ENCODE assay signal across 7 cellular contexts in the genomic region with DNA sequence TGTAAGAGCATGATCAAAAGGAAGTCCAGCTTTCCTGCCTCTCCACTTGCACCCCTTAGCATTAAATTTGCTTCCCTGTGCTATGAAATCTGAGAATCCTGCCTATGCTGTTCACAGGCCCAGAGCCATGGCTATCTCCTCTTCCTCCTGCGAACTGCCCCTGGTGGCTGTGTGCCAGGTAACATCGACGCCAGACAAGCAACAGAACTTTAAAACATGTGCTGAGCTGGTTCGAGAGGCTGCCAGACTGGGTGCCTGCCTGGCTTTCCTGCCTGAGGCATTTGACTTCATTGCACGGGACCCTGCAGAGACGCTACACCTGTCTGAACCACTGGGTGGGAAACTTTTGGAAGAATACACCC. TPM values are rescaled to one million over a fixed set of nuclear protein-coding genes. Genes with fewer than 3 reads are reported as not detected.
DNase-seq lines count a peak whose midpoint lies in the region; ATAC-seq and TF ChIP-seq lines count a peak whose summit lies in the region.

No MANE protein-coding gene starts in this region.

- ATAC-seq in activated B cell treated with CpG ODN at 0.5 μM for 24 hours (ENCODE audit: low read depth): no peak
- peak in 3 of 4 donors; percentile 4 to 7 (median 5) for ATAC-seq in psoas muscle
- ATAC-seq in GM21447 (IDR thresholded peaks at IDR 0.05; ENCODE audit: unreplicated experiment): no peak
- no peak for ATAC-seq in GM19023 (IDR thresholded peaks at IDR 0.05; ENCODE audit: unreplicated experiment)

- H3K4me1 Mint-ChIP-seq in HFFc6 (ENCODE audit: low read depth) (peaks cover 54% of the 10 kb centered on the region), activated B cell treated with CpG ODN at 0.5 μM for 24 hours (peaks cover 78% of the 10 kb centered on the region)

- H3K4me3 Mint-ChIP-seq in HFFc6 (peak overlapping the region; percentile 97), activated B cell treated with CpG ODN at 0.5 μM for 24 hours (peak overlapping the region; percentile 92)

- H3K36me3 ChIP-seq in psoas muscle (ENCODE audit: insufficient read depth in 1 of 2, low read depth in 1 of 2): peaks cover 0 to 47% of the 10 kb centered on the region in 2 donors

- H3K4me3 ChIP-seq in foreskin fibroblast (ENCODE audit: low read depth in 1 of 2, low read length in 2 of 2) (peak overlapping the region; percentile 100), psoas muscle (peak overlapping the region; percentile 83)

- no peaks in the 10 kb centered on the region for H3K9me3 ChIP-seq in psoas muscle

- peak overlapping the region; percentile 97 for H3K27ac ChIP-seq in psoas muscle

- POLR2A ChIA-PET in activated B cell treated with CpG ODN at 0.5 μM for 24 hours (lab: Charles Lee): interaction anchor here (0.6 to 3.7 kb wide), 4 partner anchors 13 to 186 kb away, joined by 4 to 43 read pairs (median 18); partner anchors contain the start of genes DEDD and KLHDC9

- 10 to 16% (median 12%) methylated on average over 6 of the region's 6 CpGs for WGBS in psoas muscle, 3 donors

- H3K27me3 Mint-ChIP-seq in HFFc6 (ENCODE audit: insufficient read depth) (no peaks in the 10 kb centered on the region; the same call in 1 of the 2 replicates), activated B cell treated with CpG ODN at 0.5 μM for 24 hours (no peaks in the 10 kb centered on the region)

- intact Hi-C loops in activated B cell treated with CpG ODN at 0.5 μM for 24 hours (cut with micrococcal nuclease): loop anchor here (2.0 kb wide), 2 partner anchors 40 to 74 kb away; partner anchors contain the start of genes USF1 and USP21
- intact Hi-C loops in psoas muscle (cut with DNase I): no loop called here
- intact Hi-C loops in posterior vena cava (cut with DNase I): no loop called here

- CTCF ChIA-PET in activated B cell treated with CpG ODN at 0.5 μM for 24 hours (lab: Charles Lee): no interaction called here

- no peaks in the 10 kb centered on the region for H3K27me3 ChIP-seq in psoas muscle (ENCODE audit: insufficient read depth in 3 of 3, low read length in 2 of 3)

- H3K9me3 Mint-ChIP-seq in HFFc6 (no peaks in the 10 kb centered on the region), activated B cell treated with CpG ODN at 0.5 μM for 24 hours (no peaks in the 10 kb centered on the region)

- no peak for TF ChIP-seq CTCF in HFFc6 (IDR thresholded peaks at IDR 0.05)
- no peak for TF ChIP-seq CTCF in activated B cell treated with CpG ODN at 0.5 μM for 24 hours (IDR thresholded peaks at IDR 0.05)
- TF ChIP-seq CTCF in foreskin fibroblast (IDR thresholded peaks at IDR 0.05; ENCODE audit: low read depth, low read length): no peak
- no peak for TF ChIP-seq CTCF in psoas muscle (IDR thresholded peaks at IDR 0.05)

- no peak for DNase-seq in HFFc6
- no peak for DNase-seq in activated B cell treated with CpG ODN at 0.5 μM for 24 hours
- DNase-seq in foreskin fibroblast: peak in 1 of 2 donors; percentile 49
- DNase-seq in psoas muscle: peak; percentile 56 to 64
- DNase-seq in posterior vena cava (ENCODE audit: low spot score): no peak

- peaks cover 45% of the 10 kb centered on the region for H3K4me1 ChIP-seq in psoas muscle

- H3K36me3 Mint-ChIP-seq in HFFc6 (ENCODE audit: low read depth) (peaks cover 15% of the 10 kb centered on the region; the same call in 1 of the 2 replicates), activated B cell treated with CpG ODN at 0.5 μM for 24 hours (ENCODE audit: low read depth) (peaks cover 63% of the 10 kb centered on the region)

- H3K27ac Mint-ChIP-seq in HFFc6 (peak overlapping the region; percentile 98), activated B cell treated with CpG ODN at 0.5 μM for 24 hours (peak overlapping the region; percentile 89)

RNA-seq across cellular contexts. Expression of gene NIT1, which starts 1.1 kb away (rescaled TPM):
- 10 to 100 TPM; 26.2 to 35.1 (median 32.5) TPM for total RNA-seq in HFFc6 (2021; fragmentation: NEBNext Ultra II Directional; extraction: Animal tissue kit (Norgen Biotek cat#: 25700))
- 40.5 and 43.9 TPM in 2 replicates for total RNA-seq in activated B cell treated with CpG ODN at 0.5 μM for 24 hours
- 10 to 100 TPM; 20.1 to 43.8 (median 28.5) TPM for total RNA-seq in psoas muscle
- 10 to 100 TPM; 24.0 to 39.9 (median 30.7) TPM for polyA plus RNA-seq in psoas muscle
- 10 to 100 TPM; 23.7 to 29.6 TPM for total RNA-seq in posterior vena cava

RNA-seq across cellular contexts. Expression of gene PFDN2, which starts 1.2 kb away (rescaled TPM):
- 100 to 1,000 TPM in 2 of 6 experiments, 10 to 100 TPM in 4; 77.4 to 114 (median 92.8) TPM for total RNA-seq in HFFc6 (2021; fragmentation: NEBNext Ultra II Directional; extraction: Animal tissue kit (Norgen Biotek cat#: 25700))
- total RNA-seq in activated B cell treated with CpG ODN at 0.5 μM for 24 hours: 43.8 and 67.9 TPM in 2 replicates
- 100 to 1,000 TPM in 3 of 4 donors, 10 to 100 TPM in 1; 60.2 to 144 (median 124) TPM for total RNA-seq in psoas muscle
- 100 to 1,000 TPM; 191 to 759 (median 235) TPM for polyA plus RNA-seq in psoas muscle
- 10 to 100 TPM; 35.8 to 43.6 TPM for total RNA-seq in posterior vena cava

RNA-seq across cellular contexts. Expression of gene DEDD, which starts 13.5 kb away (rescaled TPM):
- total RNA-seq in HFFc6 (2021; fragmentation: NEBNext Ultra II Directional; extraction: Animal tissue kit (Norgen Biotek cat#: 25700)): 10 to 100 TPM; 29.8 to 39.2 (median 36.0) TPM
- total RNA-seq in activated B cell treated with CpG ODN at 0.5 μM for 24 hours (39.5 and 40.5 TPM in 2 replicates), psoas muscle (10 to 100 TPM; 30.4 to 70.8 (median 51.5) TPM), posterior vena cava (10 to 100 TPM; 32.1 to 35.8 TPM)
- polyA plus RNA-seq in psoas muscle: 10 to 100 TPM; 45.8 to 65.4 (median 63.5) TPM

RNA-seq across cellular contexts. Expression of gene KLHDC9, which starts 20.8 kb away (rescaled TPM):
- total RNA-seq in HFFc6 (2021; fragmentation: NEBNext Ultra II Directional; extraction: Animal tissue kit (Norgen Biotek cat#: 25700)): 1 to 10 TPM; 1.3 to 2.7 (median 2.1) TPM
- total RNA-seq in activated B cell treated with CpG ODN at 0.5 μM for 24 hours (2.9 and 3.6 TPM in 2 replicates), psoas muscle (1 to 10 TPM; 1.4 to 5.9 (median 3.5) TPM), posterior vena cava (1 to 10 TPM; 2.4 to 4.2 TPM)
- 1 to 10 TPM in 2 of 3 donors, under 1 TPM in 1; 0.34 to 2.7 (median 1.8) TPM for polyA plus RNA-seq in psoas muscle

RNA-seq across cellular contexts. Expression of gene NECTIN4, which starts 29.6 kb away (rescaled TPM):
- total RNA-seq in HFFc6 (2021; fragmentation: NEBNext Ultra II Directional; extraction: Animal tissue kit (Norgen Biotek cat#: 25700)): under 1 TPM in 2 of 6 experiments, not detected in 4; 0.09 to 0.14 TPM
- not detected in 2 replicates for total RNA-seq in activated B cell treated with CpG ODN at 0.5 μM for 24 hours
- total RNA-seq in psoas muscle: not detected
- under 1 TPM in 2 of 3 donors, not detected in 1; 0.01 to 0.03 TPM for polyA plus RNA-seq in psoas muscle
- total RNA-seq in posterior vena cava: under 1 TPM in 1 of 2 donors, not detected in 1; 0.19 TPM

Comparison
In these comparisons a context has a peak if more than half of its experiments do, and no peak if none do; other contexts are left out.
1. DNase-seq: peak in psoas muscle (2 of 2); none in HFFc6 (single experiment), activated B cell treated with CpG ODN at 0.5 μM for 24 hours (single experiment) and posterior vena cava (single experiment).
2. ATAC-seq: peak in psoas muscle (3 of 4); none in activated B cell treated with CpG ODN at 0.5 μM for 24 hours (single experiment), GM21447 (single experiment) and GM19023 (single experiment).